9 cellular contexts compared by ENCODE assay signal in genomic region chr1:21292503-21292990, GRCh38. TPM values are rescaled to one million over a fixed set of nuclear protein-coding genes. Genes with fewer than 3 reads are reported as not detected.
DNase-seq lines count a peak whose midpoint lies in the region; ATAC-seq and TF ChIP-seq lines count a peak whose summit lies in the region.
"Had no signal": no experiment of that assay in that cellular context is flagged by ENCODE, and none has a peak within 500 bp of the region (broad histone marks: within the 10 kb centered on the region; RNA-seq: fewer than 3 reads in every experiment).

No MANE protein-coding gene starts in this region.

- no peaks in the 10 kb centered on the region for H3K9me3 ChIP-seq in upper lobe of left lung

- H3K36me3 ChIP-seq in mesendoderm (ENCODE audit: control insufficient read depth, insufficient read depth, low read length) (no peaks in the 10 kb centered on the region), upper lobe of left lung (no peaks in the 10 kb centered on the region)

- ATAC-seq in upper lobe of left lung (ENCODE audit: low FRiP score in 2 of 2) = no peak
- no peak for ATAC-seq in HG03521 (IDR thresholded peaks at IDR 0.05; ENCODE audit: unreplicated experiment)

- no peak for TF ChIP-seq CTCF in upper lobe of left lung (IDR thresholded peaks at IDR 0.05)

- H3K79me1 ChIP-seq in mesendoderm (ENCODE audit: low read length) = no peaks in the 10 kb centered on the region

- H3K36me3 Mint-ChIP-seq in activated naive CD4-positive, alpha-beta T cell treated with anti-CD3 and anti-CD28 coated beads, Interleukin-2, amount 50 U/mL, for 24 hours = no peaks in the 10 kb centered on the region
- H3K36me3 Mint-ChIP-seq in activated T-helper 1 cell treated with anti-CD3 and anti-CD28 coated beads, Interleukin-12 subunit alpha, Interleukin-12 subunit beta, Interleukin-2, Interleukin-4 antibody, amounts not matched to agents 30 ng/mL and 10 ng/mL and 1 ng/mL, durations not matched to agents 14 hours and 24 hours and 36 hours (ENCODE audit: low read depth) = peaks cover 6% of the 10 kb centered on the region

- H3K4me3 ChIP-seq in mesendoderm (ENCODE audit: low read length) (no peak overlapping the region), upper lobe of left lung (no peak overlapping the region)

- H3K18ac ChIP-seq in mesendoderm (ENCODE audit: low read length) = no peak overlapping the region

- H3K4me3 Mint-ChIP-seq in activated naive CD4-positive, alpha-beta T cell treated with anti-CD3 and anti-CD28 coated beads, Interleukin-2, amount 50 U/mL, for 24 hours = peak overlapping the region; percentile 86
- H3K4me3 Mint-ChIP-seq in activated T-helper 1 cell treated with anti-CD3 and anti-CD28 coated beads, Interleukin-12 subunit alpha, Interleukin-12 subunit beta, Interleukin-2, Interleukin-4 antibody, amounts not matched to agents 30 ng/mL and 10 ng/mL and 1 ng/mL, durations not matched to agents 14 hours and 24 hours and 36 hours = peak overlapping the region; percentile 76

- no peak overlapping the region for H2AK5ac ChIP-seq in mesendoderm (ENCODE audit: low read length)

- H4K8ac ChIP-seq in mesendoderm (ENCODE audit: low read depth, low read length) = no peak overlapping the region

- intact Hi-C loops in activated T-helper 1 cell treated with anti-CD3 and anti-CD28 coated beads, Interleukin-12 subunit alpha, Interleukin-12 subunit beta, Interleukin-2, Interleukin-4 antibody, amounts not matched to agents 30 ng/mL and 10 ng/mL and 1 ng/mL, durations not matched to agents 14 hours and 24 hours and 36 hours (cut with micrococcal nuclease) = loop anchor here (2.0 to 5.0 kb wide), 4 partner anchors 40 to 735 kb away; partner anchors contain the start of genes EIF4G3 and HP1BP3

- no peak overlapping the region for H3K23ac ChIP-seq in mesendoderm (ENCODE audit: low read length)

- H2BK5ac ChIP-seq in mesendoderm (ENCODE audit: low read length) = no peak overlapping the region

- H3K4ac ChIP-seq in mesendoderm (ENCODE audit: low read depth, low read length) = no peak overlapping the region

- H3K27ac ChIP-seq in mesendoderm (ENCODE audit: low read depth, low read length) (no peak overlapping the region), upper lobe of left lung (peak overlapping the region; percentile 82 to 92 (median 84))

- peaks cover 79% of the 10 kb centered on the region for H3K4me1 Mint-ChIP-seq in activated naive CD4-positive, alpha-beta T cell treated with anti-CD3 and anti-CD28 coated beads, Interleukin-2, amount 50 U/mL, for 24 hours
- H3K4me1 Mint-ChIP-seq in activated T-helper 1 cell treated with anti-CD3 and anti-CD28 coated beads, Interleukin-12 subunit alpha, Interleukin-12 subunit beta, Interleukin-2, Interleukin-4 antibody, amounts not matched to agents 30 ng/mL and 10 ng/mL and 1 ng/mL, durations not matched to agents 14 hours and 24 hours and 36 hours (ENCODE audit: low read depth) = peaks cover 75% of the 10 kb centered on the region

- WGBS in mesendoderm (ENCODE audit: extremely low coverage, insufficient coverage, low lambda C conversion rate) = no CpG with 5 or more reads among the region's 3 CpGs
- WGBS in upper lobe of left lung, 2 donors = 71 to 82% methylated on average over 3 of the region's 3 CpGs

- no peaks in the 10 kb centered on the region for H3K79me2 ChIP-seq in mesendoderm (ENCODE audit: control insufficient read depth, insufficient read depth, low read length)

- H3K4me2 ChIP-seq in mesendoderm (ENCODE audit: low read length) = no peak overlapping the region

- peak overlapping the region; percentile 98 for H3K27ac Mint-ChIP-seq in activated naive CD4-positive, alpha-beta T cell treated with anti-CD3 and anti-CD28 coated beads, Interleukin-2, amount 50 U/mL, for 24 hours
- peak overlapping the region; percentile 95 for H3K27ac Mint-ChIP-seq in activated T-helper 1 cell treated with anti-CD3 and anti-CD28 coated beads, Interleukin-12 subunit alpha, Interleukin-12 subunit beta, Interleukin-2, Interleukin-4 antibody, amounts not matched to agents 30 ng/mL and 10 ng/mL and 1 ng/mL, durations not matched to agents 14 hours and 24 hours and 36 hours

- peak overlapping the region; percentile 39 for H3K56ac ChIP-seq in mesendoderm (ENCODE audit: low read length)

- no peak overlapping the region for H2BK120ac ChIP-seq in mesendoderm (ENCODE audit: low read depth, low read length)

- TF ChIP-seq EP300 in upper lobe of left lung (IDR thresholded peaks at IDR 0.05) = no peak

- no peak overlapping the region for H3K9ac ChIP-seq in mesendoderm (ENCODE audit: low read length)

- H3K9me3 Mint-ChIP-seq in activated naive CD4-positive, alpha-beta T cell treated with anti-CD3 and anti-CD28 coated beads, Interleukin-2, amount 50 U/mL, for 24 hours = no peaks in the 10 kb centered on the region
- no peaks in the 10 kb centered on the region for H3K9me3 Mint-ChIP-seq in activated T-helper 1 cell treated with anti-CD3 and anti-CD28 coated beads, Interleukin-12 subunit alpha, Interleukin-12 subunit beta, Interleukin-2, Interleukin-4 antibody, amounts not matched to agents 30 ng/mL and 10 ng/mL and 1 ng/mL, durations not matched to agents 14 hours and 24 hours and 36 hours

- peaks cover 13% of the 10 kb centered on the region for H3K4me1 ChIP-seq in mesendoderm (ENCODE audit: control insufficient read depth, low read depth, low read length)
- peaks cover 51 to 74% (median 58%) of the 10 kb centered on the region in 4 donors for H3K4me1 ChIP-seq in upper lobe of left lung

- DNase-seq in activated naive CD4-positive, alpha-beta T cell treated with anti-CD3 and anti-CD28 coated beads, Interleukin-2, amount 50 U/mL, for 16 hours = no peak
- DNase-seq in activated T-helper 1 cell treated with anti-CD3 and anti-CD28 coated beads, Interleukin-12 subunit alpha, Interleukin-12 subunit beta, Interleukin-2, Interleukin-4 antibody, amounts not matched to agents 30 ng/mL and 10 ng/mL and 1 ng/mL, durations not matched to agents 14 hours and 24 hours and 36 hours (ENCODE audit: low spot score) = no peak
- no peak for DNase-seq in mesendoderm
- no peak for DNase-seq in upper lobe of left lung
- no peak for DNase-seq in NCI-H1436 treated with DMSO at 0.1 percent for 48 hours (lab: John Stamatoyannopoulos, UW)
- DNase-seq in T-helper 9 cell = no peak
- DNase-seq: NCI-H1694 treated with DMSO at 0.1 percent for 48 hours had no signal

- no peak overlapping the region for H4K5ac ChIP-seq in mesendoderm (ENCODE audit: low read length)

- H3K27me3 Mint-ChIP-seq in activated naive CD4-positive, alpha-beta T cell treated with anti-CD3 and anti-CD28 coated beads, Interleukin-2, amount 50 U/mL, for 24 hours = no peaks in the 10 kb centered on the region
- H3K27me3 Mint-ChIP-seq in activated T-helper 1 cell treated with anti-CD3 and anti-CD28 coated beads, Interleukin-12 subunit alpha, Interleukin-12 subunit beta, Interleukin-2, Interleukin-4 antibody, amounts not matched to agents 30 ng/mL and 10 ng/mL and 1 ng/mL, durations not matched to agents 14 hours and 24 hours and 36 hours (ENCODE audit: insufficient read depth) = no peaks in the 10 kb centered on the region

- H3K27me3 ChIP-seq in mesendoderm (ENCODE audit: insufficient read depth, low read length, poor library complexity) (no peaks in the 10 kb centered on the region), upper lobe of left lung (no peaks in the 10 kb centered on the region)

- no peak for TF ChIP-seq POLR2A in upper lobe of left lung (IDR thresholded peaks at IDR 0.05)

- no peak overlapping the region for H2BK15ac ChIP-seq in mesendoderm (replicated peaks; ENCODE audit: low read depth)

RNA-seq across cellular contexts. Expression of gene ECE1, which starts 2.3 kb away (rescaled TPM):
- total RNA-seq in activated T-helper 1 cell treated with anti-CD3 and anti-CD28 coated beads, Interleukin-12 subunit alpha, Interleukin-12 subunit beta, Interleukin-2, Interleukin-4 antibody, amounts not matched to agents 30 ng/mL and 10 ng/mL and 1 ng/mL, durations not matched to agents 14 hours and 24 hours and 36 hours = 139 and 140 TPM in 2 replicates
- 19.2 TPM for polyA plus RNA-seq in mesendoderm (2013, experiment 1 of 2)
- 19.4 TPM for polyA plus RNA-seq in mesendoderm (2013, experiment 2 of 2)
- total RNA-seq in upper lobe of left lung = 100 to 1,000 TPM in 1 of 6 donors, 10 to 100 TPM in 5; 55.8 to 120 (median 74.8) TPM
